Comparison of ENCODE assay signal across 26 cellular contexts in genomic region chr10:129059977-129060376, GRCh38.
A peak's percentile ranks its signal among the peaks of the same experiment; 100 is the strongest.
DNase-seq lines count a peak whose midpoint lies in the region; ATAC-seq, FAIRE-seq and TF ChIP-seq lines count a peak whose summit lies in the region.
"Had no signal": no experiment of that assay in that cellular context is flagged by ENCODE, and none has a peak within 500 bp of the region (broad histone marks: within the 10 kb centered on the region; RNA-seq: fewer than 3 reads in every experiment).

No MANE protein-coding gene starts in this region.

- intact Hi-C loops in activated CD8-positive, alpha-beta T cell treated with anti-CD3 and anti-CD28 coated beads for 36 hours (cut with micrococcal nuclease): no loop called here

- peak; percentile 1 for DNase-seq in activated CD8-positive, alpha-beta T cell treated with anti-CD3 and anti-CD28 coated beads, Interleukin-2, amount 10 ng/mL, durations not matched to agents 7 days and 5 days
- DNase-seq in activated CD8-positive, alpha-beta T cell treated with anti-CD3 and anti-CD28 coated beads for 36 hours: no peak
- no peak for DNase-seq in CD4-positive, CD25-positive, alpha-beta regulatory T cell
- DNase-seq in ecto neural progenitor cell (ENCODE audit: low spot score) (peak; percentile 21), islet precursor cell (peak; percentile 12), GM12892 (ENCODE audit: insufficient read length) (no peak), GM23338 (ENCODE audit: low spot score) (no peak), NCI-H526 (lab: John Stamatoyannopoulos, UW) (no peak)
- DNase-seq: AML-193; CD4-positive, alpha-beta memory T cell; CD8-positive, alpha-beta memory T cell; COR-L47; DMS 273 treated with DMSO at 0.1 percent for 48 hours; DMS153; DMS53; DMS79; DND-41; EL; GDM1 had no signal

- H3K4me2 ChIP-seq in GM23338: no peak overlapping the region
- H3K4me2 ChIP-seq: A549 had no signal

- no peaks in the 10 kb centered on the region for H4K20me1 ChIP-seq in GM23338 (replicated peaks; ENCODE audit: insufficient read depth)

- no peaks in the 10 kb centered on the region for H3K79me2 ChIP-seq in GM23338 (replicated peaks; ENCODE audit: insufficient read depth)

- no peaks in the 10 kb centered on the region for H3K36me3 Mint-ChIP-seq in activated CD8-positive, alpha-beta T cell treated with anti-CD3 and anti-CD28 coated beads, Interleukin-2, amount 10 ng/mL, durations not matched to agents 7 days and 5 days (ENCODE audit: low read depth)
- H3K36me3 Mint-ChIP-seq in activated CD8-positive, alpha-beta T cell treated with anti-CD3 and anti-CD28 coated beads for 36 hours (ENCODE audit: low read depth): no peaks in the 10 kb centered on the region
- no peaks in the 10 kb centered on the region for H3K36me3 Mint-ChIP-seq in CD4-positive, CD25-positive, alpha-beta regulatory T cell
- H3K36me3 Mint-ChIP-seq in GM23338 (ENCODE audit: low read depth): no peaks in the 10 kb centered on the region
- H3K36me3 Mint-ChIP-seq: CD4-positive, alpha-beta memory T cell; CD8-positive, alpha-beta memory T cell had no signal

- no peaks in the 10 kb centered on the region for H3K9me3 ChIP-seq in CD4-positive, CD25-positive, alpha-beta regulatory T cell (ENCODE audit: control insufficient read depth in 2 of 2, low read length in 2 of 2)
- H3K9me3 ChIP-seq: A549; BLaER1 treated with 17β-estradiol and CSF1 and Interleukin-3, amounts not matched to agents 10 nM and 100 nM had no signal

- POLR2A ChIA-PET in activated CD8-positive, alpha-beta T cell treated with anti-CD3 and anti-CD28 coated beads, Interleukin-2, amount 10 ng/mL, durations not matched to agents 7 days and 5 days (lab: Charles Lee): no interaction called here
- POLR2A ChIA-PET in activated CD8-positive, alpha-beta T cell treated with anti-CD3 and anti-CD28 coated beads for 36 hours (lab: Charles Lee): no interaction called here

- no peak overlapping the region for H3K4me3 Mint-ChIP-seq in activated CD8-positive, alpha-beta T cell treated with anti-CD3 and anti-CD28 coated beads, Interleukin-2, amount 10 ng/mL, durations not matched to agents 7 days and 5 days
- no peak overlapping the region for H3K4me3 Mint-ChIP-seq in activated CD8-positive, alpha-beta T cell treated with anti-CD3 and anti-CD28 coated beads for 36 hours
- peak overlapping the region in 1 of 4 donors; percentile 35 for H3K4me3 Mint-ChIP-seq in CD4-positive, CD25-positive, alpha-beta regulatory T cell
- no peak overlapping the region for H3K4me3 Mint-ChIP-seq in GM23338
- H3K4me3 Mint-ChIP-seq: B cell; CD8-positive, alpha-beta memory T cell had no signal

- H3K4me1 ChIP-seq in CD4-positive, CD25-positive, alpha-beta regulatory T cell (ENCODE audit: control insufficient read depth, insufficient read depth, low read length, poor library complexity, severe bottlenecking): peaks cover 33% of the 10 kb centered on the region
- H3K4me1 ChIP-seq in GM23338 (ENCODE audit: insufficient read depth): peaks cover 15% of the 10 kb centered on the region
- H3K4me1 ChIP-seq: A549 had no signal

- no peaks in the 10 kb centered on the region for H3K27me3 ChIP-seq in CD4-positive, CD25-positive, alpha-beta regulatory T cell (ENCODE audit: control insufficient read depth, insufficient read depth, low read length)
- no peaks in the 10 kb centered on the region for H3K27me3 ChIP-seq in GM23338 (ENCODE audit: insufficient read depth)

- H3K4me3 ChIP-seq in CD4-positive, CD25-positive, alpha-beta regulatory T cell (ENCODE audit: low read depth, low read length): no peak overlapping the region
- H3K4me3 ChIP-seq in GM23338: no peak overlapping the region
- H3K4me3 ChIP-seq: A549; BLaER1 treated with 17β-estradiol and CSF1 and Interleukin-3, amounts not matched to agents 10 nM and 100 nM; GM12878 had no signal

- H3K27me3 Mint-ChIP-seq in activated CD8-positive, alpha-beta T cell treated with anti-CD3 and anti-CD28 coated beads, Interleukin-2, amount 10 ng/mL, durations not matched to agents 7 days and 5 days (ENCODE audit: low read depth): peaks cover 41% of the 10 kb centered on the region
- peaks cover 2% of the 10 kb centered on the region for H3K27me3 Mint-ChIP-seq in activated CD8-positive, alpha-beta T cell treated with anti-CD3 and anti-CD28 coated beads for 36 hours
- H3K27me3 Mint-ChIP-seq in CD4-positive, CD25-positive, alpha-beta regulatory T cell: no peaks in the 10 kb centered on the region
- peaks cover 8% of the 10 kb centered on the region for H3K27me3 Mint-ChIP-seq in GM23338 (ENCODE audit: insufficient read depth, low read depth, poor library complexity)
- H3K27me3 Mint-ChIP-seq: CD4-positive, alpha-beta memory T cell had no signal

- CTCF ChIA-PET in activated CD8-positive, alpha-beta T cell treated with anti-CD3 and anti-CD28 coated beads, Interleukin-2, amount 10 ng/mL, durations not matched to agents 7 days and 5 days (lab: Charles Lee): interaction anchor here (0.7 to 1.0 kb wide), 2 partner anchors 28 to 30 kb away, joined by 3 read pairs; no protein-coding TSS in a partner anchor
- CTCF ChIA-PET in activated CD8-positive, alpha-beta T cell treated with anti-CD3 and anti-CD28 coated beads for 36 hours (lab: Charles Lee): no interaction called here

- TF ChIP-seq POLR2A in GM12892 (IDR thresholded peaks at IDR 0.05; ENCODE audit: low read depth, low read length): no peak

- H3K36me3 ChIP-seq in CD4-positive, CD25-positive, alpha-beta regulatory T cell (ENCODE audit: control insufficient read depth, insufficient read depth, low read length): no peaks in the 10 kb centered on the region
- H3K36me3 ChIP-seq in GM23338 (ENCODE audit: insufficient read depth): no peaks in the 10 kb centered on the region
- H3K36me3 ChIP-seq: BLaER1 treated with 17β-estradiol and CSF1 and Interleukin-3, amounts not matched to agents 10 nM and 100 nM had no signal

- H3F3A ChIP-seq in GM23338 (replicated peaks; ENCODE audit: low read depth): no peaks in the 10 kb centered on the region

- no peaks in the 10 kb centered on the region for H3K9me2 ChIP-seq in GM23338 (ENCODE audit: insufficient read depth)

- FAIRE-seq in GM12892 (lab: Jason Lieb, UNC): no peak
- FAIRE-seq: A549, GM12878, GM19239 had no signal

- H3K4me1 Mint-ChIP-seq in activated CD8-positive, alpha-beta T cell treated with anti-CD3 and anti-CD28 coated beads, Interleukin-2, amount 10 ng/mL, durations not matched to agents 7 days and 5 days (ENCODE audit: low read depth): peaks cover 28% of the 10 kb centered on the region
- peaks cover 24% of the 10 kb centered on the region for H3K4me1 Mint-ChIP-seq in activated CD8-positive, alpha-beta T cell treated with anti-CD3 and anti-CD28 coated beads for 36 hours (ENCODE audit: low read depth)
- H3K4me1 Mint-ChIP-seq in CD4-positive, CD25-positive, alpha-beta regulatory T cell: peaks cover 0 to 86% (median 44%) of the 10 kb centered on the region in 4 donors
- peaks cover 18% of the 10 kb centered on the region for H3K4me1 Mint-ChIP-seq in GM23338

- H3K27ac ChIP-seq in CD4-positive, CD25-positive, alpha-beta regulatory T cell (ENCODE audit: insufficient read depth, low read length, poor library complexity, severe bottlenecking): no peak overlapping the region
- no peak overlapping the region for H3K27ac ChIP-seq in GM23338 (ENCODE audit: low read depth)
- H3K27ac ChIP-seq: 22Rv1; A549; BLaER1 treated with 17β-estradiol and CSF1 and Interleukin-3, amounts not matched to agents 10 nM and 100 nM; C4-2B had no signal

- H3K9me3 Mint-ChIP-seq in activated CD8-positive, alpha-beta T cell treated with anti-CD3 and anti-CD28 coated beads, Interleukin-2, amount 10 ng/mL, durations not matched to agents 7 days and 5 days (ENCODE audit: insufficient read depth): no peaks in the 10 kb centered on the region
- no peaks in the 10 kb centered on the region for H3K9me3 Mint-ChIP-seq in activated CD8-positive, alpha-beta T cell treated with anti-CD3 and anti-CD28 coated beads for 36 hours
- peaks cover 0 to 2% (median 0%) of the 10 kb centered on the region in 7 donors for H3K9me3 Mint-ChIP-seq in CD4-positive, CD25-positive, alpha-beta regulatory T cell
- no peaks in the 10 kb centered on the region for H3K9me3 Mint-ChIP-seq in GM23338

- TF ChIP-seq CTCF in activated CD8-positive, alpha-beta T cell treated with anti-CD3 and anti-CD28 coated beads for 36 hours (IDR thresholded peaks at IDR 0.05): no peak
- TF ChIP-seq CTCF in GM23338 (conservative IDR thresholded peaks at IDR 0.05; ENCODE audit: low read depth in 2 of 2): no peak

- H3K27ac Mint-ChIP-seq in activated CD8-positive, alpha-beta T cell treated with anti-CD3 and anti-CD28 coated beads, Interleukin-2, amount 10 ng/mL, durations not matched to agents 7 days and 5 days: no peak overlapping the region
- H3K27ac Mint-ChIP-seq in activated CD8-positive, alpha-beta T cell treated with anti-CD3 and anti-CD28 coated beads for 36 hours: no peak overlapping the region
- peak overlapping the region in 2 of 3 donors; percentile 48 to 91 for H3K27ac Mint-ChIP-seq in CD4-positive, CD25-positive, alpha-beta regulatory T cell
- H3K27ac Mint-ChIP-seq in GM23338: no peak overlapping the region
- H3K27ac Mint-ChIP-seq: B cell had no signal

- H2AFZ ChIP-seq in GM23338: no peak overlapping the region

- ATAC-seq in activated CD8-positive, alpha-beta T cell treated with anti-CD3 and anti-CD28 coated beads, Interleukin-2, amount 10 ng/mL, durations not matched to agents 7 days and 5 days: no peak
- no peak for ATAC-seq in activated CD8-positive, alpha-beta T cell treated with anti-CD3 and anti-CD28 coated beads for 36 hours
- no peak for ATAC-seq in CD4-positive, CD25-positive, alpha-beta regulatory T cell (ENCODE audit: low read depth in 2 of 2)
- no peak for ATAC-seq in GM23338
- ATAC-seq: A549, GM12878 had no signal

TF ChIP-seq in GM23338, 12 proteins besides CTCF, POLR2A, EP300 and RAD21 (continues in another document):
- TF ChIP-seq STAT1 (IDR thresholded peaks at IDR 0.05; ENCODE audit: unreplicated experiment) (no peak), POLR2AphosphoS5 (IDR thresholded peaks at IDR 0.05; ENCODE audit: low read depth) (no peak), ETS1 (IDR thresholded peaks at IDR 0.05) (no peak), ZNF331 (CRISPR knock-in tag; IDR thresholded peaks at IDR 0.05; ENCODE audit: low read depth) (no peak), ZNF114 (CRISPR knock-in tag; IDR thresholded peaks at IDR 0.05) (no peak), EZH2 (IDR thresholded peaks at IDR 0.05; ENCODE audit: low read depth, unreplicated experiment) (no peak), JUNB (IDR thresholded peaks at IDR 0.05; ENCODE audit: unreplicated experiment) (no peak), CREB1 (CRISPR knock-in tag; IDR thresholded peaks at IDR 0.05; ENCODE audit: low read depth) (no peak), NANOG (IDR thresholded peaks at IDR 0.05; ENCODE audit: borderline replicate concordance) (no peak)

Comparison
In these comparisons a context has a peak if more than half of its experiments do, and no peak if none do; other contexts are left out.
1. DNase-seq: peak in activated CD8-positive, alpha-beta T cell treated with anti-CD3 and anti-CD28 coated beads, Interleukin-2, amount 10 ng/mL, durations not matched to agents 7 days and 5 days (single experiment), ecto neural progenitor cell (single experiment) and islet precursor cell (single experiment); none in activated CD8-positive, alpha-beta T cell treated with anti-CD3 and anti-CD28 coated beads for 36 hours (single experiment), CD4-positive, CD25-positive, alpha-beta regulatory T cell (0 of 3), GM12892 (single experiment), GM23338 (single experiment) and NCI-H526 (0 of 2).
2. H3K27ac Mint-ChIP-seq: peak in CD4-positive, CD25-positive, alpha-beta regulatory T cell (2 of 3); none in activated CD8-positive, alpha-beta T cell treated with anti-CD3 and anti-CD28 coated beads, Interleukin-2, amount 10 ng/mL, durations not matched to agents 7 days and 5 days (single experiment), activated CD8-positive, alpha-beta T cell treated with anti-CD3 and anti-CD28 coated beads for 36 hours (single experiment) and GM23338 (single experiment).